ENCODE assay signal across 9 cellular contexts in the genomic region with DNA sequence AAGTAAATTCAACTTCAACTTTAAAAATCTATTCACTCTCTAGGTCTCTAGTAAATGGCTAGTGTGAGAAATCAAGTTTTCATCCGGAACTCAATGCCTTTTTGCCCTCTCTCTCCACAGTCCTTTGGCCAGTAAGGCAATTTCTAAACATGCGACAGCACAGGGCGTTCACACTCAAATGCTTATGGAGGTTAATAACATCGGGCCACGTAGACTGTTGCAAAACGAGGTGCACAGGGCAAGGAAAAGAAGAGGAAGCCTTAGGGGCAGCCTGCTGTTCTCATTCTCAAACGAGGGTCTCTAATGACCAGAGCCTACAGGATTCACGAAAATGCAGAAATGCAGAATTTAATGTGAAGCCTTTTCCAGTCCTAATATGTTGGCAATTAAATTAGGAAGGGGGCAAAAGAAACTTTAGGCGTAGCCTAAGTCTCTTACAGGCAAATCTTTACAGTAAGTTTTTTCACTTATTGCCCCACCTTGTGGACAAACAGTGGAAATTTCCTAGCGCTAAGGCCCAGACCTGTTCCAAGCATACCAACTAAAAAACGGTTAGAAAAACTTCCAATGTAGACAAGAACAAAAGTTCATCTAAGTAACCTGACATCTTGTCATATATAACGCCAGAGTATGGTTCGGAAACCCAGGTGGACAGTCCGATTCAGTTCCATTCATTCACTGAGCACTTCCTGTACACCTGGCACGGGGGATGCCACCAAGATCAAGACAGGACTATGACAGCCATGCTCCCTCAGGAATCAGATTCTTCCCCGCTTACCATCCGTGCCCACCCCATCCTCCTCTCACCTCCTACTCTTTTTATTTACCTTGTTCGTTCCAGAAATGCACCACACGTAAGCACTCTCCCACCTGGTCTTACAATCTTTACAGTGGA. TPM values are rescaled to one million over a fixed set of nuclear protein-coding genes. Genes with fewer than 3 reads are reported as not detected.
A peak's percentile ranks its signal among the peaks of the same experiment; 100 is the strongest.
DNase-seq lines count a peak whose midpoint lies in the region; ATAC-seq and TF ChIP-seq lines count a peak whose summit lies in the region.
"Had no signal": no experiment of that assay in that cellular context is flagged by ENCODE, and none has a peak within 500 bp of the region (broad histone marks: within the 10 kb centered on the region; RNA-seq: fewer than 3 reads in every experiment).

No MANE protein-coding gene starts in this region.

- H3K9ac ChIP-seq in fibroblast of lung (ENCODE audit: insufficient read depth, low read length): no peak overlapping the region

- peaks cover 6% of the 10 kb centered on the region for H3K27me3 Mint-ChIP-seq in T-helper 2 cell treated with Interferon-gamma antibody and Interleukin-4, amounts not matched to agents 5 μg/mL and 100 μg/mL, for 36 hours (ENCODE audit: low read depth)
- peaks cover 4% of the 10 kb centered on the region for H3K27me3 Mint-ChIP-seq in nephron progenitor cell (ENCODE audit: low read depth, poor library complexity)

- no peaks in the 10 kb centered on the region for H3K9me3 Mint-ChIP-seq in T-helper 2 cell treated with Interferon-gamma antibody and Interleukin-4, amounts not matched to agents 5 μg/mL and 100 μg/mL, for 36 hours
- H3K9me3 Mint-ChIP-seq in nephron progenitor cell: no peaks in the 10 kb centered on the region

- H3K27ac Mint-ChIP-seq in T-helper 2 cell treated with Interferon-gamma antibody and Interleukin-4, amounts not matched to agents 5 μg/mL and 100 μg/mL, for 36 hours: no peak overlapping the region
- no peak overlapping the region for H3K27ac Mint-ChIP-seq in nephron progenitor cell

- DNase-seq in NCI-H1417 (lab: John Stamatoyannopoulos, UW) (peak; percentile 1 to 45 (median 24)), NCI-H1417 treated with DMSO at 0.1 percent for 48 hours (lab: John Stamatoyannopoulos, UW) (no peak), LHCN-M2 (ENCODE audit: low read depth) (peak; percentile 62), fibroblast of lung (ENCODE audit: low read depth in 2 of 2) (peak; percentile 47 to 83), nephron progenitor cell (peak; percentile 20), OCI-M2 (lab: John Stamatoyannopoulos, UW; ENCODE audit: unreplicated experiment) (no peak)
- DNase-seq in T-helper 2 cell treated with Interferon-gamma antibody and Interleukin-4, amounts not matched to agents 5 μg/mL and 100 μg/mL, for 36 hours (ENCODE audit: low spot score): no peak

- TF ChIP-seq CTCF in fibroblast of lung (conservative IDR thresholded peaks at IDR 0.05 in 1 of 2, IDR thresholded peaks at IDR 0.05 in 1 of 2; ENCODE audit: low read depth in 1 of 2, low read length in 2 of 2): peak; percentile 67 to 73
- TF ChIP-seq CTCF in nephron progenitor cell (IDR thresholded peaks at IDR 0.05): peak; percentile 68

- H3K27me3 ChIP-seq in fibroblast of lung (ENCODE audit: control insufficient read depth, insufficient read depth, low read length): no peaks in the 10 kb centered on the region

- H3K27ac ChIP-seq in fibroblast of lung (ENCODE audit: insufficient read depth, low read length): peak overlapping the region; percentile 51
- H3K27ac ChIP-seq: epithelial cell of prostate had no signal

- peak overlapping the region; percentile 25 for H3K4me3 Mint-ChIP-seq in T-helper 2 cell treated with Interferon-gamma antibody and Interleukin-4, amounts not matched to agents 5 μg/mL and 100 μg/mL, for 36 hours
- H3K4me3 Mint-ChIP-seq in nephron progenitor cell: no peak overlapping the region

- H3K4me1 Mint-ChIP-seq in T-helper 2 cell treated with Interferon-gamma antibody and Interleukin-4, amounts not matched to agents 5 μg/mL and 100 μg/mL, for 36 hours (ENCODE audit: low read depth): peaks cover 24% of the 10 kb centered on the region
- H3K4me1 Mint-ChIP-seq in nephron progenitor cell: no peaks in the 10 kb centered on the region

- ATAC-seq in GM21390 (IDR thresholded peaks at IDR 0.05; ENCODE audit: unreplicated experiment): peak; percentile 68

- no peaks in the 10 kb centered on the region for H3K36me3 ChIP-seq in fibroblast of lung (ENCODE audit: control insufficient read depth, insufficient read depth, low read length)

- H3K9me3 ChIP-seq in fibroblast of lung (ENCODE audit: control insufficient read depth, insufficient read depth, low read depth, low read length): no peaks in the 10 kb centered on the region

- H2AFZ ChIP-seq in fibroblast of lung (ENCODE audit: low read length): peak overlapping the region; percentile 82

- H3K79me2 ChIP-seq in fibroblast of lung (ENCODE audit: control insufficient read depth, insufficient read depth, low read length): no peaks in the 10 kb centered on the region

- H4K20me1 ChIP-seq in fibroblast of lung (ENCODE audit: control insufficient read depth, extremely low read depth, insufficient read depth, low read length): no peaks in the 10 kb centered on the region

- peak overlapping the region; percentile 85 for H3K4me2 ChIP-seq in fibroblast of lung (ENCODE audit: extremely low read depth, insufficient read depth, low read length)

- H3K36me3 Mint-ChIP-seq in T-helper 2 cell treated with Interferon-gamma antibody and Interleukin-4, amounts not matched to agents 5 μg/mL and 100 μg/mL, for 36 hours (ENCODE audit: low read depth): no peaks in the 10 kb centered on the region
- no peaks in the 10 kb centered on the region for H3K36me3 Mint-ChIP-seq in nephron progenitor cell (ENCODE audit: low read depth)

- peak overlapping the region; percentile 8 to 22 (median 12) for H3K4me3 ChIP-seq in fibroblast of lung (replicated peaks in 1 of 4; ENCODE audit: control extremely low read depth in 1 of 4, insufficient read depth in 1 of 4, low read depth in 3 of 4, low read length in 4 of 4)

- H3K4me1 ChIP-seq in fibroblast of lung (ENCODE audit: control insufficient read depth, extremely low read depth, insufficient read depth, low read length): no peaks in the 10 kb centered on the region

RNA-seq across cellular contexts. Expression of a gene that starts 5.1 kb away (rescaled TPM):
- total RNA-seq in LHCN-M2 (2014; rRNA removed) (not detected in 2 replicates), fibroblast of lung (not detected in 2 replicates)
- not detected for polyA plus RNA-seq in LHCN-M2 (2012)
- not detected in 2 replicates for polyA plus RNA-seq in fibroblast of lung
- not detected in 2 replicates for polyA plus RNA-seq in fibroblast of lung (2012)
- polyA minus RNA-seq in fibroblast of lung (ENCODE audit: low replicate concordance): not detected in 2 replicates

RNA-seq across cellular contexts. Expression of a gene that starts 5.2 kb away (rescaled TPM):
- total RNA-seq in LHCN-M2 (2014; rRNA removed) (22.7 and 24.8 TPM in 2 replicates), fibroblast of lung (2.1 and 4.5 TPM in 2 replicates)
- 2.6 TPM for polyA plus RNA-seq in LHCN-M2 (2012)
- 2.0 and 3.2 TPM in 2 replicates for polyA plus RNA-seq in fibroblast of lung
- polyA plus RNA-seq in fibroblast of lung (2012): 1.2 and 3.3 TPM in 2 replicates
- 0.43 and 1.5 TPM in 2 replicates for polyA minus RNA-seq in fibroblast of lung (ENCODE audit: low replicate concordance)

Comparison
In these comparisons a context has a peak if more than half of its experiments do, and no peak if none do; other contexts are left out.
1. DNase-seq: peak in NCI-H1417 (3 of 3), LHCN-M2 (single experiment), fibroblast of lung (2 of 2) and nephron progenitor cell (single experiment); none in NCI-H1417 treated with DMSO at 0.1 percent for 48 hours (single experiment), T-helper 2 cell treated with Interferon-gamma antibody and Interleukin-4, amounts not matched to agents 5 μg/mL and 100 μg/mL, for 36 hours (single experiment) and OCI-M2 (single experiment).